Comparison of ENCODE assay signal across 2 cellular contexts in the genomic region with DNA sequence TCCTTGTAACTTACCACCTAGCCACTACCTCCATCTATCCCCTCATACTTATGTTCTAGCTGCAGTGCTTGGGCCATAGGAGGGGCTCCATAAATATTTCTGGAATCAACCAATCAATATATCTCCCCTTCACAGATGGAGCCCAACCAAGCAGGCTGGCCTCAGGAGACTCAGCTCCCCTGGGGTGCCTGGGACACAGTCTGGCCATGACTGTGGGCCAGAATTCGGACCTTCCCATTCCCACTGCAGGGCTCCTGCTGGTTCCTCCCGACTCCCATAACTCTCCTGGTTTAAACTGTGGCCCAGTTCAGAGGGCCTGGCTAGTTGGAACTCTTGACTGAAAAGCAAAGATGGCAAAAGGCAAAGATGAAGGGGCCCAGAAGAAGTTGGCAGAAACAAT.
TF ChIP-seq lines count a peak whose summit lies in the region.

No MANE protein-coding gene starts in this region.

TF ChIP-seq in SK-N-SH treated with all-trans-retinoic acid at 6 μM for 48 hours, 23 proteins besides CTCF, POLR2A, EP300 and RAD21:
- TF ChIP-seq, protein P1, sequence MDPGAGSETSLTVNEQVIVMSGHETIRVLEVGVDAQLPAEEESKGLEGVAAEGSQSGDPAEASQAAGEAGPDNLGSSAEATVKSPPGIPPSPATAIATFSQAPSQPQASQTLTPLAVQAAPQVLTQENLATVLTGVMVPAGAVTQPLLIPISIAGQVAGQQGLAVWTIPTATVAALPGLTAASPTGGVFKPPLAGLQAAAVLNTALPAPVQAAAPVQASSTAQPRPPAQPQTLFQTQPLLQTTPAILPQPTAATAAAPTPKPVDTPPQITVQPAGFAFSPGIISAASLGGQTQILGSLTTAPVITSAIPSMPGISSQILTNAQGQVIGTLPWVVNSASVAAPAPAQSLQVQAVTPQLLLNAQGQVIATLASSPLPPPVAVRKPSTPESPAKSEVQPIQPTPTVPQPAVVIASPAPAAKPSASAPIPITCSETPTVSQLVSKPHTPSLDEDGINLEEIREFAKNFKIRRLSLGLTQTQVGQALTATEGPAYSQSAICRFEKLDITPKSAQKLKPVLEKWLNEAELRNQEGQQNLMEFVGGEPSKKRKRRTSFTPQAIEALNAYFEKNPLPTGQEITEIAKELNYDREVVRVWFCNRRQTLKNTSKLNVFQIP (CRISPR knock-in tag; IDR thresholded peaks at IDR 0.05; ENCODE audit: borderline replicate concordance, low read depth): no peak
- TF ChIP-seq BACH2 (CRISPR knock-in tag; IDR thresholded peaks at IDR 0.05; ENCODE audit: borderline replicate concordance) (no peak), ZFP30 (CRISPR knock-in tag; IDR thresholded peaks at IDR 0.05) (no peak), TOX (CRISPR knock-in tag; IDR thresholded peaks at IDR 0.05; ENCODE audit: borderline replicate concordance) (no peak), OSR1 (CRISPR knock-in tag; IDR thresholded peaks at IDR 0.05) (no peak)

TF ChIP-seq in endothelial cell of umbilical vein, 7 proteins besides CTCF, POLR2A, EP300 and RAD21:
- TF ChIP-seq POLR2AphosphoS5 (IDR thresholded peaks at IDR 0.05; ENCODE audit: insufficient read depth, low read depth, low read length) (no peak), EZH2 (IDR thresholded peaks at IDR 0.05; ENCODE audit: borderline replicate concordance, low read depth, low read length, severe bottlenecking) (no peak), MYC (IDR thresholded peaks at IDR 0.05; ENCODE audit: low read depth, low read length) (no peak), GATA2 (IDR thresholded peaks at IDR 0.05; ENCODE audit: insufficient read depth, insufficient read length, low read depth, low read length) (no peak), FOS (IDR thresholded peaks at IDR 0.05; ENCODE audit: borderline replicate concordance, insufficient read depth, low read length) (no peak), JUN (IDR thresholded peaks at IDR 0.05; ENCODE audit: borderline replicate concordance, insufficient read depth, insufficient read length, low read depth) (no peak)
- TF ChIP-seq, protein P2, sequence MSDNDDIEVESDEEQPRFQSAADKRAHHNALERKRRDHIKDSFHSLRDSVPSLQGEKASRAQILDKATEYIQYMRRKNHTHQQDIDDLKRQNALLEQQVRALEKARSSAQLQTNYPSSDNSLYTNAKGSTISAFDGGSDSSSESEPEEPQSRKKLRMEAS (IDR thresholded peaks at IDR 0.05; ENCODE audit: insufficient read depth, insufficient read length): no peak
